ENCODE assay signal across 8 cellular contexts in the genomic region with DNA sequence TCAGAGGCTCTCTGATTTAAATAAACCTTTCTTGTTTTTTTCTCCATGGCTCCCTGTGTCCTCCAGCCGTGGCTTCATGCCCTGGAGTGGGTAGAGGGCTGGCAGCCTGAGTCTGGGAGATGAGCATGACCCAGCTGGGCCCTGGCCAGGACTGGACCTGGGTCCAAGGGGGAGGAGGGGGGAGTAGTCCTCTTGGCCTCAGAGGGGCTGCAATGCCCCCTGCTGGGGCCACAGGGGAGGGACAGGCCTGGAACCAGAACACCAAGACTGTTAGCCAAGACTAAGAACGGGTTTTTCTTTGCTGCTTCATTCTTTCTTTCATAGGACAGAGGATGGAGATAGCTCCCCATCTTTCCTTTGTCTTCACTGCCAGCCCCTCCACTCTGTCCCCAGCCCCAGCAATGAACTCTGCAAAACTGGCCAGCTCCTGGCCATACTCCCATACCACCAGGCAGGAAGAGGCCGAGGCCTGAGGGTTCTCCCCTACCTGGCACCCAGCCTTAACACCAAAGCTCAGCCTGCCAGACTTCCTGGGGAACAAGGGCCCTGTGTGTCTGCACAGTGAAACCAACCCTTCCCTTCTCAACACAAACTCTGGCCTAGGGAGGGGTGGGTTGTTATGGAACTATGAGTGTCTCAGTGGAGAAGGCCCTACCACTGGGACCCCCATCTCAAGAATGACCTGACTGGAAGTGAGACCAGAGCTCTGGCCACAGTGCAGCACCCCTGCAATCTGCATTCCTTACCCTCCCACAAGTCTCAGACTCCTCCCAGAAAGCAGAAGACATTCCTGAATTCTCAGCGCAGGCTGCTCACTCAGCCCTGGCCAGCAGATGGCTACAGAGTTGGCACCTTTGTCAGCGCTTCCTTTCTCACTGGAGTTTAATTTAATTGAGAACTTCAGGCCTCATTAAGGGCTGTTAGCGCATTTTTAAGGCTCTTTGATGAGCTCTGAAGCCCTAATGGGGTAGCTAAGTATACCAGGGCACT. TPM values are rescaled to one million over a fixed set of nuclear protein-coding genes. Genes with fewer than 3 reads are reported as not detected.
DNase-seq lines count a peak whose midpoint lies in the region; ATAC-seq and TF ChIP-seq lines count a peak whose summit lies in the region.

No MANE protein-coding gene starts in this region.

- H3K4me2 ChIP-seq in GM23338 = peak overlapping the region; percentile 59; the same call in 1 of the 2 replicates

- DNase-seq in AG10803 (ENCODE audit: low read depth) (peak; percentile 87), GM23338 (ENCODE audit: low spot score) (peak; percentile 91), SK-MEL-5 (ENCODE audit: low read depth, low spot score) (peak; percentile 73), esophagus muscularis mucosa (ENCODE audit: extremely low spot score) (peak; percentile 96)
- no peak for DNase-seq in activated CD8-positive, alpha-beta memory T cell treated with anti-CD3 and anti-CD28 coated beads, Interleukin-2, amount 50 U/mL, for 48 hours

- TF ChIP-seq CTCF in AG10803 (conservative IDR thresholded peaks at IDR 0.05; ENCODE audit: low read length) = peak; percentile 87
- TF ChIP-seq CTCF in GM23338 (conservative IDR thresholded peaks at IDR 0.05; ENCODE audit: low read depth in 2 of 2) = peak; percentile 67 to 77
- peak; percentile 80 to 93 (median 89) for TF ChIP-seq CTCF in esophagus muscularis mucosa (IDR thresholded peaks at IDR 0.05)

- ATAC-seq in GM23338 = peak; percentile 74
- ATAC-seq in GM21515 (IDR thresholded peaks at IDR 0.05; ENCODE audit: unreplicated experiment) = no peak
- ATAC-seq in GM21367 (IDR thresholded peaks at IDR 0.05; ENCODE audit: unreplicated experiment) = no peak

- H3K79me2 ChIP-seq in GM23338 (replicated peaks; ENCODE audit: insufficient read depth) = no peaks in the 10 kb centered on the region

- H3K27me3 Mint-ChIP-seq in GM23338 (ENCODE audit: insufficient read depth, low read depth, poor library complexity) = peaks cover 27% of the 10 kb centered on the region

- H3K9me2 ChIP-seq in GM23338 (ENCODE audit: insufficient read depth) = no peaks in the 10 kb centered on the region

- H3K4me1 Mint-ChIP-seq in GM23338 = peaks cover 43% of the 10 kb centered on the region

- intact Hi-C loops in esophagus muscularis mucosa (cut with DNase I) = loop anchor here (5.0 kb wide), 1 partner anchor 62 kb away; no protein-coding TSS in a partner anchor

- in situ Hi-C loops in SK-MEL-5 (cut with HindIII; ENCODE audit: low pct_unique_long_range_greater_than_20kb, low sequenced_read_pairs) = no loop called here

- no peak for TF ChIP-seq POLR2A in esophagus muscularis mucosa (IDR thresholded peaks at IDR 0.05; ENCODE audit: low read depth)

- H3K4me3 ChIP-seq in AG10803 (ENCODE audit: low read length) (no peak overlapping the region), GM23338 (no peak overlapping the region), esophagus muscularis mucosa (no peak overlapping the region), muscle layer of duodenum (ENCODE audit: low read depth in 1 of 2, low read length in 2 of 2) (no peak overlapping the region)

- no peak for TF ChIP-seq EP300 in esophagus muscularis mucosa (IDR thresholded peaks at IDR 0.05)

- H3K27me3 ChIP-seq in GM23338 (ENCODE audit: insufficient read depth) = 0 out of 2 replicates have a peak, but pooled peaks cover 10% of the 10 kb centered on the region
- no peaks in the 10 kb centered on the region for H3K27me3 ChIP-seq in esophagus muscularis mucosa
- no peaks in the 10 kb centered on the region for H3K27me3 ChIP-seq in muscle layer of duodenum (ENCODE audit: low read depth, low read length)

- peaks cover 11% of the 10 kb centered on the region for H4K20me1 ChIP-seq in GM23338 (replicated peaks; ENCODE audit: insufficient read depth)

- no peak overlapping the region; the same call in 2 of the 3 replicates for H3K4me3 Mint-ChIP-seq in GM23338

- H3K36me3 Mint-ChIP-seq in GM23338 (ENCODE audit: low read depth) = peaks cover 67% of the 10 kb centered on the region

- peaks cover 4% of the 10 kb centered on the region; the same call in 1 of the 2 replicates for H3K36me3 ChIP-seq in GM23338 (ENCODE audit: insufficient read depth)
- H3K36me3 ChIP-seq in esophagus muscularis mucosa = peaks cover 10 to 56% (median 35%) of the 10 kb centered on the region in 4 donors
- peaks cover 7 to 19% of the 10 kb centered on the region in 2 donors for H3K36me3 ChIP-seq in muscle layer of duodenum (ENCODE audit: control insufficient read depth in 1 of 2, insufficient read depth in 2 of 2, low read length in 2 of 2)

- peak overlapping the region; percentile 90 for H3K27ac Mint-ChIP-seq in GM23338

- H3K9me3 Mint-ChIP-seq in GM23338 = no peaks in the 10 kb centered on the region; the same call in 2 of the 3 replicates

- WGBS in esophagus muscularis mucosa = 31% methylated on average over 5 of the region's 6 CpGs

- H2AFZ ChIP-seq in GM23338 = no peak overlapping the region

- H3K9me3 ChIP-seq in esophagus muscularis mucosa (no peaks in the 10 kb centered on the region), muscle layer of duodenum (ENCODE audit: control insufficient read depth in 1 of 2, low read length in 2 of 2) (no peaks in the 10 kb centered on the region)

- H3K4me1 ChIP-seq in GM23338 (ENCODE audit: insufficient read depth) = peaks cover 19% of the 10 kb centered on the region; the same call in 1 of the 2 replicates
- H3K4me1 ChIP-seq in esophagus muscularis mucosa = peaks cover 81 to 93% (median 89%) of the 10 kb centered on the region in 4 donors
- H3K4me1 ChIP-seq in muscle layer of duodenum (ENCODE audit: control insufficient read depth in 1 of 2, insufficient read depth in 2 of 2, low read length in 2 of 2) = peaks cover 15 to 75% of the 10 kb centered on the region in 2 donors

- peaks cover 27% of the 10 kb centered on the region for H3F3A ChIP-seq in GM23338 (replicated peaks; ENCODE audit: low read depth)

- H3K27ac ChIP-seq in GM23338 (ENCODE audit: low read depth) (peak overlapping the region; percentile 95), esophagus muscularis mucosa (replicated peaks in 1 of 4) (peak overlapping the region; percentile 95 to 98 (median 96)), muscle layer of duodenum (ENCODE audit: low read length) (peak overlapping the region; percentile 75)

TF ChIP-seq in GM23338, 12 proteins besides CTCF, POLR2A, EP300 and RAD21 (continues in another document):
- TF ChIP-seq NANOG (IDR thresholded peaks at IDR 0.05; ENCODE audit: borderline replicate concordance) = no peak

RNA-seq across cellular contexts. Expression of a gene that starts 11.0 kb away (rescaled TPM):
- total RNA-seq in GM23338 (2014; rRNA removed; shearing (Covaris generic)) = 149 and 169 TPM in 2 replicates
- polyA plus RNA-seq in GM23338 (2016; fragmentation: Nextera tagmentation; extraction: Ambion mirVana) = 67.6 and 73.1 TPM in 2 replicates
- 8.6 and 9.3 TPM in 2 replicates for total RNA-seq in SK-MEL-5 (2014; rRNA removed; shearing (Covaris generic))
- polyA plus RNA-seq in SK-MEL-5 (2015; cell fraction: cytosol; rRNA removed) = 30.6 and 38.5 TPM in 2 replicates
- 97.8 and 99.2 TPM in 2 replicates for polyA plus RNA-seq in SK-MEL-5 (2015; cell fraction: nucleus; rRNA removed)
- total RNA-seq in esophagus muscularis mucosa = 100 to 1,000 TPM in 3 of 4 donors, 10 to 100 TPM in 1; 68.9 to 159 (median 138) TPM

RNA-seq across cellular contexts. Expression of a gene that starts 12.5 kb away (rescaled TPM):
- total RNA-seq in GM23338 (2014; rRNA removed; shearing (Covaris generic)) = 2,361 and 2,444 TPM in 2 replicates
- 1,345 and 1,425 TPM in 2 replicates for polyA plus RNA-seq in GM23338 (2016; fragmentation: Nextera tagmentation; extraction: Ambion mirVana)
- 1,764 and 1,784 TPM in 2 replicates for total RNA-seq in SK-MEL-5 (2014; rRNA removed; shearing (Covaris generic))
- polyA plus RNA-seq in SK-MEL-5 (2015; cell fraction: cytosol; rRNA removed) = 1,325 and 1,525 TPM in 2 replicates
- 608 and 680 TPM in 2 replicates for polyA plus RNA-seq in SK-MEL-5 (2015; cell fraction: nucleus; rRNA removed)
- total RNA-seq in esophagus muscularis mucosa = 100 to 1,000 TPM; 356 to 729 (median 499) TPM

RNA-seq across cellular contexts. Expression of a gene that starts 17.7 kb away (rescaled TPM):
- total RNA-seq in GM23338 (2014; rRNA removed; shearing (Covaris generic)) = 2.8 TPM in 2 replicates
- polyA plus RNA-seq in GM23338 (2016; fragmentation: Nextera tagmentation; extraction: Ambion mirVana) = 5.2 and 7.1 TPM in 2 replicates
- not detected in 2 replicates for total RNA-seq in SK-MEL-5 (2014; rRNA removed; shearing (Covaris generic))
- not detected in 2 replicates for polyA plus RNA-seq in SK-MEL-5 (2015; cell fraction: cytosol; rRNA removed)
- polyA plus RNA-seq in SK-MEL-5 (2015; cell fraction: nucleus; rRNA removed) = not detected in 2 replicates
- not detected for total RNA-seq in esophagus muscularis mucosa

RNA-seq across cellular contexts. Expression of a gene that starts 22.9 kb away (rescaled TPM):
- total RNA-seq in GM23338 (2014; rRNA removed; shearing (Covaris generic)) = 30.5 and 30.9 TPM in 2 replicates
- polyA plus RNA-seq in GM23338 (2016; fragmentation: Nextera tagmentation; extraction: Ambion mirVana) = 14.0 and 14.7 TPM in 2 replicates
- 334 and 361 TPM in 2 replicates for total RNA-seq in SK-MEL-5 (2014; rRNA removed; shearing (Covaris generic))
- 481 and 517 TPM in 2 replicates for polyA plus RNA-seq in SK-MEL-5 (2015; cell fraction: cytosol; rRNA removed)
- polyA plus RNA-seq in SK-MEL-5 (2015; cell fraction: nucleus; rRNA removed) = 123 and 129 TPM in 2 replicates
- total RNA-seq in esophagus muscularis mucosa = 10 to 100 TPM; 22.8 to 37.9 (median 32.6) TPM

RNA-seq across cellular contexts. Expression of a gene that starts 31.0 kb away (rescaled TPM):
- total RNA-seq in GM23338 (2014; rRNA removed; shearing (Covaris generic)) = 19.8 and 25.9 TPM in 2 replicates
- polyA plus RNA-seq in GM23338 (2016; fragmentation: Nextera tagmentation; extraction: Ambion mirVana) = 12.8 and 14.6 TPM in 2 replicates
- 11.6 and 12.5 TPM in 2 replicates for total RNA-seq in SK-MEL-5 (2014; rRNA removed; shearing (Covaris generic))
- 13.1 and 18.3 TPM in 2 replicates for polyA plus RNA-seq in SK-MEL-5 (2015; cell fraction: cytosol; rRNA removed)
- 7.1 and 15.4 TPM in 2 replicates for polyA plus RNA-seq in SK-MEL-5 (2015; cell fraction: nucleus; rRNA removed)
- total RNA-seq in esophagus muscularis mucosa = 10 to 100 TPM in 1 of 4 donors, 1 to 10 TPM in 3; 7.0 to 10.4 (median 8.5) TPM
